ENCODE assay signal across 27 cellular contexts in genomic region chr2:2318949-2319348, GRCh38. TPM values are rescaled to one million over a fixed set of nuclear protein-coding genes. Genes with fewer than 3 reads are reported as not detected.
"Had no signal": no experiment of that assay in that cellular context is flagged by ENCODE, and none has a peak within 500 bp of the region (broad histone marks: within the 10 kb centered on the region; RNA-seq: fewer than 3 reads in every experiment).

No MANE protein-coding gene starts in this region.

- DNase-seq: activated CD4-positive, alpha-beta memory T cell treated with anti-CD3 and anti-CD28 coated beads for 36 hours; activated CD4-positive, alpha-beta T cell treated with anti-CD3 and anti-CD28 coated beads for 4 hours; activated CD4-positive, alpha-beta T cell treated with anti-CD3 and anti-CD28 coated beads, Interleukin-2, amount 50 U/mL, for 1 hour; activated CD8-positive, alpha-beta memory T cell treated with anti-CD3 and anti-CD28 coated beads, Interleukin-2, amount 50 U/mL, for 4 hours; activated gamma-delta T cell treated with Interleukin-2 at 50 U/mL for 16 hours; activated naive CD4-positive, alpha-beta T cell treated with anti-CD3 and anti-CD28 coated beads for 36 hours; activated T-cell treated with anti-CD3 and anti-CD28 coated beads for 4 hours; activated T-cell treated with anti-CD3 and anti-CD28 coated beads, Interleukin-2, amount 50 U/mL, for 4 hours; adrenal gland; aorta; MM.1S; MV-4-11; NCI-H1092; NCI-H1436 treated with DMSO at 0.1 percent for 48 hours; NCI-H1694 treated with DMSO at 0.1 percent for 48 hours; NCI-H2029; NCI-H446 treated with DMSO at 0.1 percent for 48 hours; NCI-H524; PC-9; Right ventricle myocardium superior had no signal

- H3K9ac ChIP-seq: KMS-11 had no signal

- ATAC-seq: activated CD4-positive, CD25-positive, alpha-beta regulatory T cell treated with anti-CD3 and anti-CD28 coated beads, Interleukin-2, amount 50 U/mL, for 24 hours; activated naive CD4-positive, alpha-beta T cell treated with anti-CD3 and anti-CD28 coated beads, Interleukin-2, amount 50 U/mL, for 72 hours; activated T-cell treated with anti-CD3 and anti-CD28 coated beads, Interleukin-2, amount 50 U/mL, for 4 hours; WTC11 had no signal

- H3K36me3 ChIP-seq: adrenal gland, cardiac muscle cell had no signal

- H3K27ac ChIP-seq: adrenal gland, cardiac muscle cell, coronary artery, KMS-11, PC-9, SK-N-MC had no signal

- H3K4me1 ChIP-seq: adrenal gland had no signal

- H3K27me3 ChIP-seq: adrenal gland had no signal

- H3K4me3 ChIP-seq: adrenal gland, cardiac muscle cell, coronary artery, PC-9, SK-N-MC had no signal

- H3K9me3 ChIP-seq: adrenal gland had no signal

- H3K4me2 ChIP-seq: KMS-11, PC-9 had no signal

- H2AFZ ChIP-seq: PC-9 had no signal

RNA-seq across cellular contexts. Expression of gene MYT1L, which starts 12.1 kb away (rescaled TPM):
- polyA plus RNA-seq: cardiac muscle cell had no signal
